28 cellular contexts compared by ENCODE assay signal in the genomic region with DNA sequence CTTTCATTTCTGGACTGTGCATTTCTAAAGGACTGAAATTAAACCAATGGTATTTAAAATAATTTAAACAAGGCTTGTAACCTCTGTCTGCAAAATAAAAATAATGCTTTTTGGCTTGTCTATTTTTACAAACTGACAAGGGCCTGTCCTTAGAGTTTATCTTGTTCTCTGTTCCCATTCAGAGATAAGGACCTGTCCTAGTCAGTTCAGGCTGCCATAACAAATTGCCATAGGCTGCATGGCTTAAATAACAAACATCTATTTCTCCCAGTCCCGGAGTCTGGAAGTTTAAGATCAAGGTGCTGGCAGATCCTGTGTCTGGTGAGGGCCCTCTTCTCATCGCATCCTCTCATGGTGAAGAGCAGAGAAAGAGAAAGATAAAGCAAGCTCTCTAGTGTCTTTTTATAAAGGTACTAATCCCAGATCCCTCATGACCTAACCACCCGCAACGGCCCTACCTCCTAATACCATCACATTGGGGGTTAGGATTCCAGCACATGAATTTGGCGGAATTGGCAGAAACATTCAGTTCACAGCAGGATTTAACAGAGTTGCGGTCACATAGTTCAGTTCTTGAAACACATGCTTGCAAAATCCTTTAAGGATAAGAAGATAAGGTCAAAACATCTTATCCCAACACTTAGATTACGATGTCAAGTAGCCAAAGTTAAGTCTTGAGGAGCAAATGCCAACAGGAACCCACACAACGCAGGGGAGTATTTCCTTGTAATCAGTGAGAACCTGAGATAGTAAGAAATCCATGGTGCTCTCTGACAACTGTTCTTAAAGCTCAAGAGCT. TPM values are rescaled to one million over a fixed set of nuclear protein-coding genes. Genes with fewer than 3 reads are reported as not detected.
DNase-seq lines count a peak whose midpoint lies in the region; ATAC-seq and TF ChIP-seq lines count a peak whose summit lies in the region.
"Had no signal": no experiment of that assay in that cellular context is flagged by ENCODE, and none has a peak within 500 bp of the region (broad histone marks: within the 10 kb centered on the region; RNA-seq: fewer than 3 reads in every experiment).

No MANE protein-coding gene starts in this region.

- H3K36me3 ChIP-seq in Caco-2 (ENCODE audit: control insufficient read depth, insufficient read depth, low read length): no peaks in the 10 kb centered on the region
- no peaks in the 10 kb centered on the region for H3K36me3 ChIP-seq in MM.1S (replicated peaks; ENCODE audit: insufficient read depth, low read length)
- H3K36me3 ChIP-seq in right atrium auricular region: no peaks in the 10 kb centered on the region
- H3K36me3 ChIP-seq: sigmoid colon, suprapubic skin, vagina had no signal

- H3K4me3 ChIP-seq in Caco-2 (ENCODE audit: low read depth, low read length) (no peak overlapping the region), MM.1S (ENCODE audit: low read length) (0 out of 2 replicates have a peak overlapping the region, but pooled peaks have one; percentile 5), right atrium auricular region (no peak overlapping the region)
- H3K4me3 ChIP-seq: BLaER1 treated with 17β-estradiol and CSF1 and Interleukin-3, amounts not matched to agents 10 nM and 100 nM; mucosa of descending colon; sigmoid colon; suprapubic skin; vagina had no signal

- H3K27ac Mint-ChIP-seq in Caco-2 (ENCODE audit: unreplicated experiment): peak overlapping the region; percentile 9
- peak overlapping the region; percentile 13 for H3K27ac Mint-ChIP-seq in activated naive CD8-positive, alpha-beta T cell treated with anti-CD3 and anti-CD28 coated beads, Interleukin-2, amount 50 U/mL, for 24 hours
- H3K27ac Mint-ChIP-seq: activated CD4-positive, alpha-beta memory T cell treated with anti-CD3 and anti-CD28 coated beads, Interleukin-2, amount 10 ng/mL, durations not matched to agents 7 days and 5 days; WTC11 had no signal

- POLR2A ChIA-PET in Caco-2 (lab: Charles Lee): no interaction called here

- peaks cover 35% of the 10 kb centered on the region for H3K4me1 Mint-ChIP-seq in Caco-2 (ENCODE audit: low read depth, unreplicated experiment)
- H3K4me1 Mint-ChIP-seq in activated naive CD8-positive, alpha-beta T cell treated with anti-CD3 and anti-CD28 coated beads, Interleukin-2, amount 50 U/mL, for 24 hours: peaks cover 27% of the 10 kb centered on the region

- 0 out of 2 replicates have a peak, but pooled peaks cover under 1% of the 10 kb centered on the region for H3K79me2 ChIP-seq in MM.1S (ENCODE audit: low read length)

- H4K20me1 ChIP-seq in MM.1S (ENCODE audit: insufficient read depth, low read length): no peaks in the 10 kb centered on the region
- H4K20me1 ChIP-seq: BLaER1 treated with 17β-estradiol and CSF1 and Interleukin-3, amounts not matched to agents 10 nM and 100 nM had no signal

- H3F3A ChIP-seq in MM.1S (ENCODE audit: insufficient read depth, low read length): peaks cover 14% of the 10 kb centered on the region

- peak overlapping the region; percentile 51 for H3K4me2 ChIP-seq in MM.1S (ENCODE audit: low read depth, low read length)
- H3K4me2 ChIP-seq: BLaER1 treated with 17β-estradiol and CSF1 and Interleukin-3, amounts not matched to agents 10 nM and 100 nM; KMS-11 had no signal

- no peak overlapping the region for H3K4me3 Mint-ChIP-seq in Caco-2 (ENCODE audit: unreplicated experiment)
- peak overlapping the region; percentile 8 for H3K4me3 Mint-ChIP-seq in activated naive CD8-positive, alpha-beta T cell treated with anti-CD3 and anti-CD28 coated beads, Interleukin-2, amount 50 U/mL, for 24 hours
- H3K4me3 Mint-ChIP-seq: activated CD4-positive, alpha-beta memory T cell treated with anti-CD3 and anti-CD28 coated beads, Interleukin-2, amount 10 ng/mL, durations not matched to agents 7 days and 5 days; neural crest cell; WTC11 had no signal

- H3K36me3 Mint-ChIP-seq in Caco-2 (ENCODE audit: insufficient read depth, unreplicated experiment): no peaks in the 10 kb centered on the region
- peaks cover 16% of the 10 kb centered on the region for H3K36me3 Mint-ChIP-seq in activated naive CD8-positive, alpha-beta T cell treated with anti-CD3 and anti-CD28 coated beads, Interleukin-2, amount 50 U/mL, for 24 hours (ENCODE audit: low read depth)

- peaks cover 32% of the 10 kb centered on the region for H3K4me1 ChIP-seq in Caco-2
- peaks cover 25% of the 10 kb centered on the region for H3K4me1 ChIP-seq in MM.1S (ENCODE audit: low read length)
- peaks cover 0 to 31% of the 10 kb centered on the region in 2 donors for H3K4me1 ChIP-seq in right atrium auricular region
- H3K4me1 ChIP-seq: sigmoid colon, vagina had no signal

- H3K27me3 ChIP-seq in Caco-2 (replicated peaks; ENCODE audit: control insufficient read depth, insufficient read depth, low read length): no peaks in the 10 kb centered on the region
- H3K27me3 ChIP-seq in MM.1S (replicated peaks; ENCODE audit: insufficient read depth, low read length): no peaks in the 10 kb centered on the region
- H3K27me3 ChIP-seq in right atrium auricular region: no peaks in the 10 kb centered on the region
- H3K27me3 ChIP-seq: BLaER1 treated with 17β-estradiol and CSF1 and Interleukin-3, amounts not matched to agents 10 nM and 100 nM; sigmoid colon; suprapubic skin; vagina had no signal

- H2AFZ ChIP-seq in MM.1S (ENCODE audit: low read length): no peak overlapping the region

- intact Hi-C loops in Caco-2 (cut with micrococcal nuclease; ENCODE audit: unreplicated experiment): loop anchor here (2.0 kb wide), 1 partner anchor 17 kb away; no protein-coding TSS in a partner anchor

- no peak for TF ChIP-seq CTCF in Caco-2 (IDR thresholded peaks at IDR 0.05; ENCODE audit: insufficient read depth in 1 of 2, low read depth in 1 of 2, low read length in 1 of 2, severe bottlenecking in 1 of 2, unreplicated experiment in 1 of 2)
- no peak for TF ChIP-seq CTCF in MM.1S (IDR thresholded peaks at IDR 0.05; ENCODE audit: low read length)
- TF ChIP-seq CTCF in right atrium auricular region (IDR thresholded peaks at IDR 0.05): no peak

- no peak overlapping the region for H3K9ac ChIP-seq in MM.1S (ENCODE audit: low read length)
- H3K9ac ChIP-seq: BLaER1 treated with 17β-estradiol and CSF1 and Interleukin-3, amounts not matched to agents 10 nM and 100 nM; KMS-11 had no signal

- DNase-seq in Caco-2 (no peak), MM.1S (no peak), right atrium auricular region (ENCODE audit: low spot score) (no peak)
- DNase-seq in activated naive CD8-positive, alpha-beta T cell treated with anti-CD3 and anti-CD28 coated beads, Interleukin-2, amount 50 U/mL, for 24 hours: no peak
- DNase-seq in activated CD4-positive, CD25-positive, alpha-beta regulatory T cell (lab: John Stamatoyannopoulos, UW): no peak
- DNase-seq: ACHN; activated CD4-positive, alpha-beta memory T cell treated with anti-CD3 and anti-CD28 coated beads, Interleukin-2, amount 10 ng/mL, durations not matched to agents 7 days and 5 days; activated gamma-delta T cell; amniotic stem cell; dermis blood vessel endothelial cell; HCEC 1CT; mucosa of descending colon; NCI-H1105; NCI-H2029 treated with DMSO at 0.1 percent for 48 hours; NCI-H345; NCI-H774; sigmoid colon had no signal

- ATAC-seq in activated naive CD8-positive, alpha-beta T cell treated with anti-CD3 and anti-CD28 coated beads, Interleukin-2, amount 50 U/mL, for 24 hours: no peak
- ATAC-seq in HG03460 (IDR thresholded peaks at IDR 0.05; ENCODE audit: unreplicated experiment) (no peak), GM21529 (IDR thresholded peaks at IDR 0.05; ENCODE audit: unreplicated experiment) (no peak), HG02884 (IDR thresholded peaks at IDR 0.05; ENCODE audit: unreplicated experiment) (no peak)
- ATAC-seq: left lobe of liver, Panc1, WTC11 had no signal

- CTCF ChIA-PET in Caco-2 (lab: Charles Lee): no interaction called here

- no peaks in the 10 kb centered on the region for H3K27me3 Mint-ChIP-seq in Caco-2 (ENCODE audit: insufficient read depth, unreplicated experiment)
- no peaks in the 10 kb centered on the region for H3K27me3 Mint-ChIP-seq in activated naive CD8-positive, alpha-beta T cell treated with anti-CD3 and anti-CD28 coated beads, Interleukin-2, amount 50 U/mL, for 24 hours
- H3K27me3 Mint-ChIP-seq: activated CD4-positive, alpha-beta memory T cell treated with anti-CD3 and anti-CD28 coated beads, Interleukin-2, amount 10 ng/mL, durations not matched to agents 7 days and 5 days had no signal

- no peaks in the 10 kb centered on the region for H3K9me3 ChIP-seq in Caco-2
- no peaks in the 10 kb centered on the region for H3K9me3 ChIP-seq in MM.1S (replicated peaks; ENCODE audit: insufficient read depth, low read length)
- no peaks in the 10 kb centered on the region for H3K9me3 ChIP-seq in right atrium auricular region
- H3K9me3 ChIP-seq: BLaER1 treated with 17β-estradiol and CSF1 and Interleukin-3, amounts not matched to agents 10 nM and 100 nM; mucosa of descending colon; sigmoid colon; suprapubic skin; vagina had no signal

- no peaks in the 10 kb centered on the region for H3K9me2 ChIP-seq in MM.1S (replicated peaks; ENCODE audit: insufficient read depth, low read length)

- BruUV-seq in Caco-2 (replicated peaks; lab: Mats Ljungman, UMichigan): no TSS peak

- H3K27ac ChIP-seq in MM.1S (ENCODE audit: low read length): peak overlapping the region; percentile 36; the same call in 1 of the 2 replicates
- H3K27ac ChIP-seq in right atrium auricular region: peak overlapping the region; percentile 60 to 77
- H3K27ac ChIP-seq: BLaER1 treated with 17β-estradiol and CSF1 and Interleukin-3, amounts not matched to agents 10 nM and 100 nM; KMS-11; sigmoid colon; suprapubic skin; vagina had no signal

- H3K9me3 Mint-ChIP-seq in Caco-2 (ENCODE audit: unreplicated experiment): no peaks in the 10 kb centered on the region
- H3K9me3 Mint-ChIP-seq in activated naive CD8-positive, alpha-beta T cell treated with anti-CD3 and anti-CD28 coated beads, Interleukin-2, amount 50 U/mL, for 24 hours: no peaks in the 10 kb centered on the region
- H3K9me3 Mint-ChIP-seq: activated CD4-positive, alpha-beta memory T cell treated with anti-CD3 and anti-CD28 coated beads, Interleukin-2, amount 10 ng/mL, durations not matched to agents 7 days and 5 days; neural crest cell; WTC11 had no signal

RNA-seq across cellular contexts. Expression of gene KBTBD8, which starts 17.8 kb away (rescaled TPM):
- total RNA-seq in Caco-2 (2022) (5.8 and 6.8 TPM in 2 replicates), right atrium auricular region (1 to 10 TPM; 4.4 to 6.9 TPM)
